Comparison of ENCODE assay signal across 21 cellular contexts in the genomic region with DNA sequence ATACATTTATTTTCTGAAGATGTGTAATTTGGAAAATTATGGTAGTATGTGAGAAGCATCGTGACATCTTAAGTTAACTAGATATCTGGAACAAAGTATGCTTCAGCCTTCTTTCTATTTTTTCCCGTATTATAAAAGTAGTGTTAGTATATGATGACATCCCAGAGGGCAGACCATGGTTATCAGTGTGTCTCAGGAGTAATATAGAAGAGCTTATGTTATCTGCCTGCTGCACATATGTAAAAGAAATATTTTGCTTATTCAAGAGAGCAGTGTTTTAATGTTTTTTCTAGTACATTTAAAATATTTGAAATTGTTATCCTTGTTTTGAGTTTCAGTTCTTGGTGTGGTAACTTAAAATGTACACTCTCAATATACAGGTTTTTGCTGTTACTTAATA.
"Had no signal": no experiment of that assay in that cellular context is flagged by ENCODE, and none has a peak within 500 bp of the region (broad histone marks: within the 10 kb centered on the region; RNA-seq: fewer than 3 reads in every experiment).

No MANE protein-coding gene starts in this region.

- H3K4me3 Mint-ChIP-seq: activated CD4-positive, alpha-beta memory T cell treated with anti-CD3 and anti-CD28 coated beads, Interleukin-2, amount 10 ng/mL, durations not matched to agents 7 days and 5 days; dendritic cell treated with granulocyte-macrophage colony-stimulating factor and Interleukin-4, amounts not matched to agents 40 ng/mL and 50 ng/mL, for 4 days; nephron had no signal

- H3K9me3 Mint-ChIP-seq: activated CD4-positive, alpha-beta memory T cell treated with anti-CD3 and anti-CD28 coated beads, Interleukin-2, amount 10 ng/mL, durations not matched to agents 7 days and 5 days; effector memory CD8-positive, alpha-beta T cell; nephron had no signal

- H3K9me3 ChIP-seq: ascending aorta, breast epithelium, left lung, right atrium auricular region, suprapubic skin had no signal

- ATAC-seq: effector memory CD8-positive, alpha-beta T cell; left lung had no signal

- H3K4me3 ChIP-seq: ascending aorta, breast epithelium, left lung, right atrium auricular region, skin epidermis, suprapubic skin had no signal

- H3K27ac ChIP-seq: ascending aorta, breast epithelium, left lung, skin epidermis, suprapubic skin had no signal

- H3K27me3 Mint-ChIP-seq: activated CD4-positive, alpha-beta memory T cell treated with anti-CD3 and anti-CD28 coated beads, Interleukin-2, amount 10 ng/mL, durations not matched to agents 7 days and 5 days; dendritic cell treated with granulocyte-macrophage colony-stimulating factor and Interleukin-4, amounts not matched to agents 40 ng/mL and 50 ng/mL, for 4 days; effector memory CD8-positive, alpha-beta T cell; progenitor cell of endocrine pancreas had no signal

- H3K4me1 ChIP-seq: breast epithelium had no signal

- H3K27me3 ChIP-seq: ascending aorta, breast epithelium, left lung, right atrium auricular region, suprapubic skin had no signal

- DNase-seq: activated CD4-positive, alpha-beta memory T cell treated with anti-CD3 and anti-CD28 coated beads, Interleukin-2, amount 10 ng/mL, durations not matched to agents 7 days and 5 days; activated CD4-positive, alpha-beta T cell treated with anti-CD3 and anti-CD28 coated beads for 4 hours; activated CD8-positive, alpha-beta memory T cell treated with anti-CD3 and anti-CD28 coated beads, Interleukin-2, amount 50 U/mL, for 4 hours; activated gamma-delta T cell; activated T-cell treated with anti-CD3 and anti-CD28 coated beads, Interleukin-2, amount 50 U/mL, for 48 hours; effector memory CD8-positive, alpha-beta T cell; left lung; mesendoderm; stimulated activated CD4-positive, alpha-beta T cell treated with anti-CD3 and anti-CD28 coated beads, Interleukin-15, amount 100 ng/mL, for 24 hours; stimulated activated CD4-positive, alpha-beta T cell treated with anti-CD3 and anti-CD28 coated beads, Interleukin-4, amount 100 ng/mL, for 1 hour; stimulated activated naive CD4-positive, alpha-beta T cell treated with Interleukin-2 at 50 U/mL for 16 hours; T-helper 2 cell; trophoblast cell had no signal

- H3K27ac Mint-ChIP-seq: activated CD4-positive, alpha-beta memory T cell treated with anti-CD3 and anti-CD28 coated beads, Interleukin-2, amount 10 ng/mL, durations not matched to agents 7 days and 5 days; dendritic cell treated with granulocyte-macrophage colony-stimulating factor and Interleukin-4, amounts not matched to agents 40 ng/mL and 50 ng/mL, for 4 days; nephron; progenitor cell of endocrine pancreas had no signal

- H3K36me3 ChIP-seq: ascending aorta, breast epithelium, left lung, right atrium auricular region, suprapubic skin had no signal
